In genomic region chr2:27109083-27109482, GRCh38 we compare ENCODE assay signal across 32 cellular contexts. TPM values are rescaled to one million over a fixed set of nuclear protein-coding genes. Genes with fewer than 3 reads are reported as not detected.
"Had no signal": no experiment of that assay in that cellular context is flagged by ENCODE, and none has a peak within 500 bp of the region (broad histone marks: within the 10 kb centered on the region; RNA-seq: fewer than 3 reads in every experiment).

No MANE protein-coding gene starts in this region.

- H3K27me3 ChIP-seq: suprapubic skin, testis, thyroid gland, tibial nerve, upper lobe of left lung, uterus, vagina had no signal

- DNase-seq: stimulated activated CD4-positive, alpha-beta T cell treated with anti-CD3 and anti-CD28 coated beads, Interleukin-2, amount 100 ng/mL, for 48 hours; stimulated activated CD4-positive, alpha-beta T cell treated with anti-CD3 and anti-CD28 coated beads, Interleukin-4, amount 100 ng/mL, for 1 hour; stimulated activated CD4-positive, alpha-beta T cell treated with anti-CD3 and anti-CD28 coated beads, Interleukin-4, amount 100 ng/mL, for 24 hours; stimulated activated CD4-positive, alpha-beta T cell treated with anti-CD3 and anti-CD28 coated beads, Interleukin-4, amount 100 ng/mL, for 4 hours; stimulated activated CD8-positive, alpha-beta memory T cell treated with anti-CD3 and anti-CD28 coated beads, Interleukin-4, amount 100 ng/mL, for 48 hours; stimulated activated naive B cell treated with anti-CD40 and anti-IgM and Interleukin-4, amounts not matched to agents 10 μg/mL and 1 μg/mL and 100 μg/mL, for 72 hours; stimulated activated naive CD4-positive, alpha-beta T cell; stimulated activated naive CD4-positive, alpha-beta T cell treated with Interleukin-2 at 50 U/mL for 16 hours; stimulated activated naive CD8-positive, alpha-beta T cell treated with anti-CD3 and anti-CD28 coated beads, Interleukin-15, amount 100 ng/mL, for 72 hours; stimulated activated naive CD8-positive, alpha-beta T cell treated with anti-CD3 and anti-CD28 coated beads, Interleukin-15, Interleukin-2, amounts not matched to agents 100 U/mL and 50 U/mL, for 24 hours; stomach; substantia nigra; testis; thyroid gland; tibial artery; transverse colon; trophoblast cell; upper lobe of left lung; upper lobe of right lung; uterus had no signal

- H3K4me3 ChIP-seq: stomach, suprapubic skin, testis, thoracic aorta, thyroid gland, tibial artery, tibial nerve, transverse colon, upper lobe of left lung, upper lobe of right lung, uterus, vagina had no signal

- H3K9me3 ChIP-seq: stomach, suprapubic skin, testis, thoracic aorta, thyroid gland, tibial artery, tibial nerve, transverse colon, upper lobe of left lung, upper lobe of right lung, uterus, vagina had no signal

- H3K4me1 ChIP-seq: stomach, suprapubic skin, tibial artery, transverse colon, upper lobe of left lung, upper lobe of right lung, uterus, vagina had no signal

- ATAC-seq: stimulated activated effector memory CD8-positive, alpha-beta T cell treated with anti-CD3 and anti-CD28 coated beads, Interleukin-12 subunit alpha, Interleukin-12 subunit beta, amount 100 ng/mL, for 72 hours; stimulated activated memory B cell treated with anti-CD40 and anti-IgM and Interleukin-4, amounts not matched to agents 10 μg/mL and 1 μg/mL and 100 μg/mL, for 72 hours; stimulated activated naive B cell treated with anti-CD40 and anti-IgM and Interleukin-4, amounts not matched to agents 10 μg/mL and 1 μg/mL and 100 μg/mL, for 72 hours; stimulated activated naive CD8-positive, alpha-beta T cell treated with anti-CD3 and anti-CD28 coated beads, Interleukin-15, amount 100 ng/mL, for 72 hours; stimulated activated naive CD8-positive, alpha-beta T cell treated with anti-CD3 and anti-CD28 coated beads, Interleukin-15, Interleukin-2, amounts not matched to agents 100 U/mL and 50 U/mL, for 24 hours; upper lobe of right lung had no signal

- H3K27ac ChIP-seq: stomach, suprapubic skin, testis, thoracic aorta, thyroid gland, tibial artery, tibial nerve, transverse colon, upper lobe of left lung, upper lobe of right lung, uterus, vagina had no signal

- FAIRE-seq: urothelium cell line had no signal

- H3K36me3 ChIP-seq: stomach, suprapubic skin, thoracic aorta, thyroid gland, tibial artery, tibial nerve, transverse colon, upper lobe of left lung, upper lobe of right lung, uterus, vagina had no signal

RNA-seq across cellular contexts. Expression of gene ABHD1, which starts 14.5 kb away (rescaled TPM):
- total RNA-seq: stomach, suprapubic skin, temporal lobe, urinary bladder, vagina had no signal

RNA-seq across cellular contexts. Expression of gene PRR30, which starts 30.1 kb away (rescaled TPM):
- total RNA-seq: stomach, subcutaneous adipose tissue, suprapubic skin, temporal lobe, thoracic aorta, tibial nerve, transverse colon, upper lobe of left lung, upper lobe of right lung, ureter, urinary bladder, uterus, vagina had no signal
- polyA plus RNA-seq: stomach, thymus, urinary bladder had no signal
